In genomic region chr1:68490046-68490651, GRCh38 we compare ENCODE assay signal across 33 cellular contexts. TPM values are rescaled to one million over a fixed set of nuclear protein-coding genes. Genes with fewer than 3 reads are reported as not detected.
"Had no signal": no experiment of that assay in that cellular context is flagged by ENCODE, and none has a peak within 500 bp of the region (broad histone marks: within the 10 kb centered on the region; RNA-seq: fewer than 3 reads in every experiment).

No MANE protein-coding gene starts in this region.

- H3K9me3 ChIP-seq: MG63, SJCRH30, SK-N-SH had no signal

- H3K4me3 ChIP-seq: MG63, SJCRH30 had no signal

- H3K27me3 ChIP-seq: brain microvascular endothelial cell, MG63, SJCRH30 had no signal

- ATAC-seq: Panc1 had no signal

- DNase-seq: activated CD4-positive, alpha-beta memory T cell treated with anti-CD3 and anti-CD28 coated beads for 36 hours; activated CD4-positive, alpha-beta T cell treated with anti-CD3 and anti-CD28 coated beads, Interleukin-2, amount 10 ng/mL, durations not matched to agents 7 days and 5 days; activated CD4-positive, CD25-positive, alpha-beta regulatory T cell; activated gamma-delta T cell treated with Interleukin-2 at 50 U/mL for 16 hours; activated naive CD4-positive, alpha-beta T cell treated with anti-CD3 and anti-CD28 coated beads, Interleukin-2, amount 10 ng/mL, durations not matched to agents 7 days and 5 days; activated naive CD8-positive, alpha-beta T cell treated with anti-CD3 and anti-CD28 coated beads for 36 hours; activated T-cell treated with anti-CD3 and anti-CD28 coated beads for 4 hours; activated T-cell treated with anti-CD3 and anti-CD28 coated beads, Interleukin-2, amount 50 U/mL, for 48 hours; brain microvascular endothelial cell; central memory CD4-positive, alpha-beta T cell; MG63; MV-4-11; NCI-H1105; NCI-H1436; NCI-H1694 treated with DMSO at 0.1 percent for 48 hours; NCI-H2081; NCI-H510A treated with DMSO at 0.1 percent for 48 hours; NCI-H69; NK-92 treated with Interleukin-12 subunit alpha and Interleukin-12 subunit beta, amount 100 ng/mL, for 24 hours; OCI-M1; Right ventricle myocardium superior; SJCRH30; SK-N-SH; T-helper 1 cell had no signal

- H3K27ac ChIP-seq: brain microvascular endothelial cell, RWPE1, SJCRH30, VCaP had no signal

- H3K4me2 ChIP-seq: SK-N-SH had no signal

RNA-seq across cellular contexts. Expression of gene RPE65, which starts 40.4 kb away (rescaled TPM):
- total RNA-seq: activated CD4-positive, alpha-beta memory T cell treated with anti-CD3 and anti-CD28 coated beads for 36 hours; activated CD4-positive, alpha-beta T cell treated with anti-CD3 and anti-CD28 coated beads, Interleukin-2, amount 10 ng/mL, durations not matched to agents 7 days and 5 days; activated CD8-positive, alpha-beta memory T cell treated with anti-CD3 and anti-CD28 coated beads for 36 hours; activated naive CD8-positive, alpha-beta T cell treated with anti-CD3 and anti-CD28 coated beads for 36 hours; activated T-helper 2 cell treated with anti-CD3 and anti-CD28 coated beads, Interferon-gamma antibody, Interleukin-2, Interleukin-4, amounts not matched to agents 10 μg/mL and 5 μg/mL and 100 μg/mL, durations not matched to agents 14 hours and 24 hours and 36 hours; chondrocyte; LHCN-M2; Right ventricle myocardium superior; T-helper 2 cell treated with Interferon-gamma antibody and Interleukin-4, amounts not matched to agents 100 ng/mL and 5 ng/mL, for 36 hours had no signal
- polyA plus RNA-seq: adipose tissue had no signal
